Comparison of ENCODE assay signal across 18 cellular contexts in the genomic region with DNA sequence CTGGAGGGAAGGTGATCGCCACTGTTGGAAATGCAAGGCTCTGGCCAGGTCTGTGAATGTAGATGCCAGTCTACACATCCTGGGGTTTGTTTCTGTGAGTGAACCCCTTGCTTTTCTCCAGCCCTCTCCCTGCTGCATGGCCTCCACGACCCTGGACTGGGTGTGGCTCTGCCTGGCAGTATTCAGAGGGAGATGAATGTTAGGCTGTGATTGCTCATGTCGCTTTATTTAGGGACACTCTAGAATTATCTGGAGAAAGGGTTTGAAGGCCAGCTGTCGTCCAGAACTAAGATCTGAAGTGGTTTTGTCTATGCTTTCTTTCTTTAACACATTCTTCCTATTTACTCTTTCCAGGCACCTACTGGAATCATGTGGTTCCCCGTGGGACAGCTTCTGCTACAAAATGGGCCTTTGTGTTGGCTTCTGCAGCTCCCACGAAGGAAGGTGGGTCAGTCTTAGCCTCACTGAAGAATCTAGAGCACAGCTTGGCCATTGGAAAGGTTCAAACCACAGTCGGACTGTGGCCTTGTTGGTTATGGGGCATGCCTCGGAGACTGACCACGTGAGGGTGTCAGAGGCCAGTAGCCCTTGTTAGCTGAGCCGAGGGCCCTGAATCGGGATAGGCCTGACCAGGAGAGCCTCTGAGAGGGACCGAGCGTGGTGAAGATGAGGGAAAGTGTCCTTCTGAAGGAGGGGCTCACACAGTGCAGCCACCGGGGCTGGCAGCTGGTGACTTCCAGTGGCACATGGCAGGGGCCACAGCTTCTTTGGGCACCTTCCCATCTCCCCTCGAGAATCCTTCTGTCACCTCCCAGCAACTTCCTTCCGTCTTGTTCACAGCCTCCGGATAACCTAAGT.
"Had no signal": no experiment of that assay in that cellular context is flagged by ENCODE, and none has a peak within 500 bp of the region (broad histone marks: within the 10 kb centered on the region; RNA-seq: fewer than 3 reads in every experiment).

No MANE protein-coding gene starts in this region.

- H3K9me3 ChIP-seq: prostate gland, thoracic aorta had no signal

- H3K27me3 Mint-ChIP-seq: activated CD4-positive, alpha-beta memory T cell treated with anti-CD3 and anti-CD28 coated beads for 36 hours; activated CD4-positive, alpha-beta T cell treated with anti-CD3 and anti-CD28 coated beads for 36 hours; activated CD8-positive, alpha-beta memory T cell treated with anti-CD3 and anti-CD28 coated beads, Interleukin-2, amount 10 ng/mL, durations not matched to agents 7 days and 5 days; central memory CD8-positive, alpha-beta T cell; dendritic cell treated with granulocyte-macrophage colony-stimulating factor and Interleukin-4, amounts not matched to agents 40 ng/mL and 50 ng/mL, for 4 days; effector memory CD8-positive, alpha-beta T cell; natural killer cell treated with Interleukin-12 subunit alpha and Interleukin-12 subunit beta and Interleukin-15 and Interleukin-18, amount 100 ng/mL, for 72 hours; stimulated activated naive CD8-positive, alpha-beta T cell treated with anti-CD3 and anti-CD28 coated beads, Interleukin-15, amount 100 ng/mL, for 72 hours had no signal

- H3K36me3 Mint-ChIP-seq: activated CD8-positive, alpha-beta memory T cell treated with anti-CD3 and anti-CD28 coated beads, Interleukin-2, amount 10 ng/mL, durations not matched to agents 7 days and 5 days; natural killer cell treated with Interleukin-12 subunit alpha and Interleukin-12 subunit beta and Interleukin-15 and Interleukin-18, amount 100 ng/mL, for 72 hours had no signal

- H3K27ac ChIP-seq: foreskin keratinocyte, prostate gland, thoracic aorta had no signal

- H3K4me1 Mint-ChIP-seq: activated CD4-positive, alpha-beta T cell treated with anti-CD3 and anti-CD28 coated beads for 36 hours; activated CD8-positive, alpha-beta memory T cell treated with anti-CD3 and anti-CD28 coated beads, Interleukin-2, amount 10 ng/mL, durations not matched to agents 7 days and 5 days; central memory CD8-positive, alpha-beta T cell; stimulated activated naive CD8-positive, alpha-beta T cell treated with anti-CD3 and anti-CD28 coated beads, Interleukin-15, amount 100 ng/mL, for 72 hours had no signal

- DNase-seq: activated CD4-positive, alpha-beta memory T cell treated with anti-CD3 and anti-CD28 coated beads for 36 hours; activated CD4-positive, alpha-beta T cell treated with anti-CD3 and anti-CD28 coated beads for 36 hours; activated CD8-positive, alpha-beta memory T cell treated with anti-CD3 and anti-CD28 coated beads, Interleukin-2, amount 10 ng/mL, durations not matched to agents 7 days and 5 days; activated naive CD4-positive, alpha-beta T cell treated with anti-CD3 and anti-CD28 coated beads, Interleukin-2, amount 50 U/mL, for 16 hours; activated T-cell treated with anti-CD3 and anti-CD28 coated beads, Interleukin-2, amount 50 U/mL, for 1 hour; effector memory CD8-positive, alpha-beta T cell; foreskin keratinocyte; mammary epithelial cell; occipital lobe; stimulated activated CD4-positive, alpha-beta T cell treated with anti-CD3 and anti-CD28 coated beads, Interleukin-1b, Interleukin-23, amount 100 ng/mL, for 48 hours; stimulated activated naive CD8-positive, alpha-beta T cell treated with anti-CD3 and anti-CD28 coated beads, Interleukin-15, amount 100 ng/mL, for 72 hours had no signal

- H3K4me1 ChIP-seq: foreskin keratinocyte, prostate gland had no signal

- H3K27ac Mint-ChIP-seq: activated CD4-positive, alpha-beta memory T cell treated with anti-CD3 and anti-CD28 coated beads for 36 hours; activated CD4-positive, alpha-beta T cell treated with anti-CD3 and anti-CD28 coated beads for 36 hours; activated CD8-positive, alpha-beta memory T cell treated with anti-CD3 and anti-CD28 coated beads, Interleukin-2, amount 10 ng/mL, durations not matched to agents 7 days and 5 days; dendritic cell treated with granulocyte-macrophage colony-stimulating factor and Interleukin-4, amounts not matched to agents 40 ng/mL and 50 ng/mL, for 4 days; effector memory CD8-positive, alpha-beta T cell; natural killer cell treated with Interleukin-12 subunit alpha and Interleukin-12 subunit beta and Interleukin-15 and Interleukin-18, amount 100 ng/mL, for 72 hours; stimulated activated naive CD8-positive, alpha-beta T cell treated with anti-CD3 and anti-CD28 coated beads, Interleukin-15, amount 100 ng/mL, for 72 hours; T-helper 1 cell treated with Interleukin-12 subunit alpha and Interleukin-12 subunit beta and Interleukin-4 antibody, amounts not matched to agents 30 μg/mL and 1 μg/mL, for 36 hours had no signal

- H3K27me3 ChIP-seq: foreskin keratinocyte had no signal

- H3K4me3 ChIP-seq: prostate gland, thoracic aorta had no signal

- ATAC-seq: activated CD4-positive, alpha-beta T cell treated with anti-CD3 and anti-CD28 coated beads for 36 hours; activated CD8-positive, alpha-beta memory T cell treated with anti-CD3 and anti-CD28 coated beads, Interleukin-2, amount 10 ng/mL, durations not matched to agents 7 days and 5 days; effector memory CD8-positive, alpha-beta T cell; foreskin keratinocyte; sciatic nerve; stimulated activated naive CD8-positive, alpha-beta T cell treated with anti-CD3 and anti-CD28 coated beads, Interleukin-15, amount 100 ng/mL, for 72 hours had no signal

- H3K4me3 Mint-ChIP-seq: activated CD4-positive, alpha-beta memory T cell treated with anti-CD3 and anti-CD28 coated beads for 36 hours; activated CD4-positive, alpha-beta T cell treated with anti-CD3 and anti-CD28 coated beads for 36 hours; activated CD8-positive, alpha-beta memory T cell treated with anti-CD3 and anti-CD28 coated beads, Interleukin-2, amount 10 ng/mL, durations not matched to agents 7 days and 5 days; central memory CD8-positive, alpha-beta T cell; dendritic cell treated with granulocyte-macrophage colony-stimulating factor and Interleukin-4, amounts not matched to agents 40 ng/mL and 50 ng/mL, for 4 days; effector memory CD8-positive, alpha-beta T cell; natural killer cell treated with Interleukin-12 subunit alpha and Interleukin-12 subunit beta and Interleukin-15 and Interleukin-18, amount 100 ng/mL, for 72 hours; stimulated activated naive CD8-positive, alpha-beta T cell treated with anti-CD3 and anti-CD28 coated beads, Interleukin-15, amount 100 ng/mL, for 72 hours; T-helper 1 cell treated with Interleukin-12 subunit alpha and Interleukin-12 subunit beta and Interleukin-4 antibody, amounts not matched to agents 30 μg/mL and 1 μg/mL, for 36 hours had no signal

- H3K9me3 Mint-ChIP-seq: activated CD4-positive, alpha-beta memory T cell treated with anti-CD3 and anti-CD28 coated beads for 36 hours; central memory CD8-positive, alpha-beta T cell; dendritic cell treated with granulocyte-macrophage colony-stimulating factor and Interleukin-4, amounts not matched to agents 40 ng/mL and 50 ng/mL, for 4 days; effector memory CD8-positive, alpha-beta T cell; natural killer cell treated with Interleukin-12 subunit alpha and Interleukin-12 subunit beta and Interleukin-15 and Interleukin-18, amount 100 ng/mL, for 72 hours; stimulated activated naive CD8-positive, alpha-beta T cell treated with anti-CD3 and anti-CD28 coated beads, Interleukin-15, amount 100 ng/mL, for 72 hours; T-helper 1 cell treated with Interleukin-12 subunit alpha and Interleukin-12 subunit beta and Interleukin-4 antibody, amounts not matched to agents 30 μg/mL and 1 μg/mL, for 36 hours had no signal
